ENCODE assay signal across 8 cellular contexts in genomic region chr5:173324115-173325001, GRCh38. TPM values are rescaled to one million over a fixed set of nuclear protein-coding genes. Genes with fewer than 3 reads are reported as not detected.
A peak's percentile ranks its signal among the peaks of the same experiment; 100 is the strongest.
DNase-seq lines count a peak whose midpoint lies in the region; ATAC-seq, FAIRE-seq and TF ChIP-seq lines count a peak whose summit lies in the region.

No MANE protein-coding gene starts in this region.

- POLR2A ChIA-PET in HepG2 (lab: Yijun Ruan, JAX), result no interaction called here

- no peak overlapping the region for H3K27ac ChIP-seq in HepG2 (ENCODE audit: extremely low read length, insufficient read depth, low read length)

- 95% methylated on average over 29 of the region's 29 CpGs for WGBS in HepG2 (ENCODE audit: low lambda C conversion rate)

- intact Hi-C loops in HepG2 (cut with micrococcal nuclease; ENCODE audit: unreplicated experiment), result no loop called here

- H3K36me3 ChIP-seq in HepG2 (replicated peaks in 1 of 2; ENCODE audit: control insufficient read depth in 1 of 2, insufficient read depth in 2 of 2, low read length in 2 of 2), result peaks cover 40 to 66% of the 10 kb centered on the region in 2 experiments

- TF ChIP-seq POLR2A in HepG2 (IDR thresholded peaks at IDR 0.05; ENCODE audit: insufficient read depth in 1 of 2, low read depth in 2 of 2, low read length in 2 of 2), result 0 out of 4 replicates have a peak, but pooled peaks of 1 of the 2 experiments have one; percentile 33

- H3K27me3 ChIP-seq in HepG2 (ENCODE audit: control insufficient read depth in 1 of 2, insufficient read depth in 2 of 2, low read length in 2 of 2), result no peaks in the 10 kb centered on the region; a peak in 1 of 5 replicates

- no peak for TF ChIP-seq RAD21 in HepG2 (CRISPR knock-in tag; IDR thresholded peaks at IDR 0.05)

- peak overlapping the region in 1 of 3 experiments; percentile 97; a peak in 2 of 6 replicates for H3K4me3 ChIP-seq in HepG2 (replicated peaks in 1 of 3; ENCODE audit: insufficient read depth in 1 of 3, low read depth in 2 of 3, low read length in 3 of 3)

- H3K4me2 ChIP-seq in HepG2 (ENCODE audit: low read depth, low read length), result peak overlapping the region; percentile 95

- TF ChIP-seq EP300 in HepG2 (IDR thresholded peaks at IDR 0.05; ENCODE audit: low read depth in 2 of 2, low read length in 2 of 2), result no peak
- no peak for TF ChIP-seq EP300 in HepG2 (CRISPR knock-in tag; IDR thresholded peaks at IDR 0.05; ENCODE audit: borderline replicate concordance)

- CTCF ChIA-PET in HepG2 (lab: Yijun Ruan, JAX; ENCODE audit: low intra/inter-chr PET ratio, low total read pairs), result no interaction called here

- DNase-seq in CMK (ENCODE audit: low read depth) (peak; percentile 59), NCI-H1092 (lab: John Stamatoyannopoulos, UW) (peak; percentile 78), astrocyte of the hippocampus (ENCODE audit: low read depth, low spot score) (peak; percentile 84), HepG2 (ENCODE audit: low spot score) (no peak), urothelium cell line (ENCODE audit: low spot score) (peak; percentile 72), iPS-NIHi11 (ENCODE audit: low spot score) (no peak)

- no peak overlapping the region for H2AFZ ChIP-seq in HepG2 (ENCODE audit: low read length)

- in situ Hi-C loops in HepG2 (cut with HindIII; ENCODE audit: extremely low pct_ligation_motif_present, low pct_unique_long_range_greater_than_20kb), result no loop called here

- no peaks in the 10 kb centered on the region for H3K9me3 ChIP-seq in HepG2 (ENCODE audit: low read length)

- ATAC-seq in HepG2 (no peak), HG03159 (IDR thresholded peaks at IDR 0.05; ENCODE audit: unreplicated experiment) (no peak), GM19455 (IDR thresholded peaks at IDR 0.05; ENCODE audit: unreplicated experiment) (no peak)

- BruUV-seq in HepG2 (replicated peaks; lab: Mats Ljungman, UMichigan), result no TSS peak

- no peak for TF ChIP-seq CTCF in HepG2 (CRISPR knock-in tag; IDR thresholded peaks at IDR 0.05)

- no peak overlapping the region for H3K9ac ChIP-seq in HepG2 (ENCODE audit: insufficient read depth, low read depth, low read length)

- H3K4me1 ChIP-seq in HepG2 (ENCODE audit: insufficient read depth, low read length), result peaks cover 55% of the 10 kb centered on the region

- peaks cover 59% of the 10 kb centered on the region for H4K20me1 ChIP-seq in HepG2 (ENCODE audit: insufficient read depth, low read length)

- FAIRE-seq in HepG2 (lab: Jason Lieb, UNC), result no peak
- FAIRE-seq in urothelium cell line (lab: Jason Lieb, UNC), result no peak

- peaks cover 55% of the 10 kb centered on the region for H3K79me2 ChIP-seq in HepG2 (ENCODE audit: insufficient read depth, low read length)

TF ChIP-seq in HepG2, 621 proteins besides CTCF, POLR2A, EP300 and RAD21:
- TF ChIP-seq ZNF878 (CRISPR knock-in tag; IDR thresholded peaks at IDR 0.05), result 0 out of 2 replicates have a peak, but pooled peaks have one; percentile 32
- TF ChIP-seq PAF1 (CRISPR knock-in tag; IDR thresholded peaks at IDR 0.05), result peak; percentile 27; the same call in 1 of the 2 replicates
- TF ChIP-seq ZNF747 (CRISPR knock-in tag; IDR thresholded peaks at IDR 0.05; ENCODE audit: borderline replicate concordance), result no peak
- no peak for TF ChIP-seq JARID2 (CRISPR knock-in tag; IDR thresholded peaks at IDR 0.05; ENCODE audit: insufficient replicate concordance)
- TF ChIP-seq SSRP1 (CRISPR knock-in tag; IDR thresholded peaks at IDR 0.05), result no peak
- 0 out of 2 replicates have a peak, but pooled peaks have one; percentile 17 for TF ChIP-seq POLR2G (IDR thresholded peaks at IDR 0.05; ENCODE audit: low read depth, low read length)

RNA-seq across cellular contexts. Expression of gene STC2, which starts 3.9 kb away (rescaled TPM):
- total RNA-seq in HepG2 (2016; rRNA removed; fragmentation: Illumina TruSeq; extraction: Trizol), result 10.7 and 27.1 TPM in 2 replicates
- total RNA-seq in HepG2 (2016; cell fraction: cytosol; rRNA removed; fragmentation: Illumina TruSeq; extraction: Trizol; ENCODE audit: low read depth), result 2.6 and 3.3 TPM in 2 replicates
- total RNA-seq in HepG2 (2016; cell fraction: insoluble cytoplasmic fraction; rRNA removed; fragmentation: Illumina TruSeq; extraction: Trizol), result 7.9 and 28.0 TPM in 2 replicates
- total RNA-seq in HepG2 (2016; cell fraction: membrane; rRNA removed; fragmentation: Illumina TruSeq; extraction: Trizol), result 6.2 and 6.4 TPM in 2 replicates
- total RNA-seq in HepG2 (2016; cell fraction: nucleus; rRNA removed; fragmentation: Illumina TruSeq; extraction: Trizol), result 33.8 and 37.3 TPM in 2 replicates
- polyA plus RNA-seq in HepG2 (2011; rRNA removed), result 69.2 and 94.0 TPM in 2 replicates
- 102 and 149 TPM in 2 replicates for polyA plus RNA-seq in HepG2 (2011; cell fraction: cytosol; rRNA removed)
- polyA plus RNA-seq in HepG2 (2011; cell fraction: nucleus; rRNA removed), result 198 and 199 TPM in 2 replicates
- 94.1 and 190 TPM in 2 replicates for polyA plus RNA-seq in HepG2 (2012)
- polyA plus RNA-seq in HepG2 (2016; cell fraction: cytosol; fragmentation: Illumina TruSeq; extraction: Trizol; ENCODE audit: low read depth), result 2.2 TPM in 2 replicates
- 8.5 and 9.7 TPM in 2 replicates for polyA plus RNA-seq in HepG2 (2016; cell fraction: insoluble cytoplasmic fraction; fragmentation: Illumina TruSeq; extraction: Trizol; ENCODE audit: low read depth)
- polyA plus RNA-seq in HepG2 (2016; cell fraction: membrane; fragmentation: Illumina TruSeq; extraction: Trizol; ENCODE audit: low read depth), result 3.9 and 4.3 TPM in 2 replicates
- 51.5 and 52.5 TPM in 2 replicates for polyA plus RNA-seq in HepG2 (2016; cell fraction: nucleus; fragmentation: Illumina TruSeq; extraction: Trizol; ENCODE audit: insufficient read depth, low read depth)
- 19.1 and 61.4 TPM in 2 replicates for polyA minus RNA-seq in HepG2 (2011; rRNA and poly(A)+ RNA removed; ENCODE audit: low replicate concordance)
- polyA minus RNA-seq in HepG2 (2011; cell fraction: cytosol; rRNA and poly(A)+ RNA removed), result 90.7 and 104 TPM in 2 replicates
- 135 and 186 TPM in 2 replicates for polyA minus RNA-seq in HepG2 (2011; cell fraction: nucleus; rRNA and poly(A)+ RNA removed)

Comparison
In these comparisons a context has a peak if more than half of its experiments do, and no peak if none do; other contexts are left out.
1. DNase-seq: peak in CMK (single experiment), NCI-H1092 (single experiment), astrocyte of the hippocampus (single experiment) and urothelium cell line (single experiment); none in HepG2 (single experiment) and iPS-NIHi11 (single experiment).